Comparison of ENCODE assay signal across 9 cellular contexts in genomic region chr11:118002010-118002540, GRCh38. TPM values are rescaled to one million over a fixed set of nuclear protein-coding genes. Genes with fewer than 3 reads are reported as not detected.
DNase-seq lines count a peak whose midpoint lies in the region; ATAC-seq and TF ChIP-seq lines count a peak whose summit lies in the region.
"Had no signal": no experiment of that assay in that cellular context is flagged by ENCODE, and none has a peak within 500 bp of the region (broad histone marks: within the 10 kb centered on the region; RNA-seq: fewer than 3 reads in every experiment).

No MANE protein-coding gene starts in this region.

- peak overlapping the region; percentile 83 for H3K27ac Mint-ChIP-seq in mesothelial cell of epicardium
- peak overlapping the region; percentile 86 to 95 for H3K27ac Mint-ChIP-seq in stimulated activated naive CD8-positive, alpha-beta T cell treated with anti-CD3 and anti-CD28 coated beads, Interleukin-15, amount 100 ng/mL, for 72 hours

- peaks cover 25% of the 10 kb centered on the region for H3K27me3 Mint-ChIP-seq in mesothelial cell of epicardium (ENCODE audit: low read depth)
- H3K27me3 Mint-ChIP-seq in stimulated activated naive CD8-positive, alpha-beta T cell treated with anti-CD3 and anti-CD28 coated beads, Interleukin-15, amount 100 ng/mL, for 72 hours, result no peaks in the 10 kb centered on the region

- DNase-seq in activated CD4-positive, alpha-beta T cell treated with anti-CD3 and anti-CD28 coated beads for 4 hours, result peak; percentile 62 to 66
- no peak for DNase-seq in activated CD4-positive, alpha-beta T cell treated with anti-CD3 and anti-CD28 coated beads, Interleukin-2, amount 50 U/mL, for 1 hour
- DNase-seq in activated T-helper 1 cell treated with Interleukin-2 at 50 U/mL for 16 hours (ENCODE audit: low read depth), result peak; percentile 44
- peak in 1 of 2 experiments; percentile 16 for DNase-seq in mesothelial cell of epicardium (ENCODE audit: low spot score in 2 of 2, unreplicated experiment in 2 of 2)
- DNase-seq in stimulated activated naive CD8-positive, alpha-beta T cell treated with anti-CD3 and anti-CD28 coated beads, Interleukin-15, amount 100 ng/mL, for 72 hours, result peak; percentile 65 to 74
- no peak for DNase-seq in dermis blood vessel endothelial cell
- DNase-seq in SW 1271 (lab: John Stamatoyannopoulos, UW), result no peak
- DNase-seq: NCI-H526 had no signal

- peak; percentile 77 for ATAC-seq in stimulated activated naive CD8-positive, alpha-beta T cell treated with anti-CD3 and anti-CD28 coated beads, Interleukin-15, amount 100 ng/mL, for 72 hours
- no peak for ATAC-seq in GM21786 (IDR thresholded peaks at IDR 0.05; ENCODE audit: unreplicated experiment)

- no peak overlapping the region for H3K4me3 Mint-ChIP-seq in mesothelial cell of epicardium
- peak overlapping the region; percentile 76 to 79 for H3K4me3 Mint-ChIP-seq in stimulated activated naive CD8-positive, alpha-beta T cell treated with anti-CD3 and anti-CD28 coated beads, Interleukin-15, amount 100 ng/mL, for 72 hours

- H3K9me3 Mint-ChIP-seq in mesothelial cell of epicardium, result peaks cover 12% of the 10 kb centered on the region
- H3K9me3 Mint-ChIP-seq in stimulated activated naive CD8-positive, alpha-beta T cell treated with anti-CD3 and anti-CD28 coated beads, Interleukin-15, amount 100 ng/mL, for 72 hours, result peaks cover 11 to 20% of the 10 kb centered on the region in 2 donors

- peaks cover 12% of the 10 kb centered on the region for H3K4me1 Mint-ChIP-seq in mesothelial cell of epicardium
- H3K4me1 Mint-ChIP-seq in stimulated activated naive CD8-positive, alpha-beta T cell treated with anti-CD3 and anti-CD28 coated beads, Interleukin-15, amount 100 ng/mL, for 72 hours, result peaks cover 100% of the 10 kb centered on the region

- H3K36me3 Mint-ChIP-seq in mesothelial cell of epicardium, result no peaks in the 10 kb centered on the region

- TF ChIP-seq CTCF in mesothelial cell of epicardium (IDR thresholded peaks at IDR 0.05; ENCODE audit: unreplicated experiment), result no peak

RNA-seq across cellular contexts. Expression of gene IL10RA, which starts 15.9 kb away (rescaled TPM):
- total RNA-seq in mesothelial cell of epicardium (0.38 to 0.78 TPM (median 0.42 TPM) in 3 replicates), dermis blood vessel endothelial cell (0.09 TPM in 1 of 2 replicates, not detected in the other)

Comparison
In these comparisons a context has a peak if more than half of its experiments do, and no peak if none do; other contexts are left out.
1. DNase-seq: peak in activated CD4-positive, alpha-beta T cell treated with anti-CD3 and anti-CD28 coated beads for 4 hours (2 of 2), activated T-helper 1 cell treated with Interleukin-2 at 50 U/mL for 16 hours (single experiment) and stimulated activated naive CD8-positive, alpha-beta T cell treated with anti-CD3 and anti-CD28 coated beads, Interleukin-15, amount 100 ng/mL, for 72 hours (2 of 2); none in activated CD4-positive, alpha-beta T cell treated with anti-CD3 and anti-CD28 coated beads, Interleukin-2, amount 50 U/mL, for 1 hour (single experiment), dermis blood vessel endothelial cell (single experiment) and SW 1271 (0 of 2).